38 cellular contexts compared by ENCODE assay signal in the genomic region with DNA sequence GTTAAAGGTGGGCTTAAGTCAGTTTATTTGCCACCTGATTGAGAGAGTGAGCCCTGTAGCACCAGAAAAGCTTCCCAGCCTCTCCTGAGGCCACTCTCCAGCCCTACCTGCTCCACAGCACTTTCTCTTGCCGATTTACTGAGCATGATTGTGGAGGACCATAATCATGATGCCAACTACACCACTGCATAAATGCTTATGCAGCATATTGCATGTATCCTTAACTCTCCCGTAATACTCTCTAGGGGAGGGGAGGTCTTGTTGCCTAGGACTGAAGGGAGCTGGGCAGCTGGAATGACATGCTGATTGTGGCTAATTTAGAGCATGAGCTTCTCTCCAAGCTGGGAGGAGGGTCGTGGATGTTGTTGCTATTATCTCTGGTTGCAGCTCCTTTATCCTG.
"Had no signal": no experiment of that assay in that cellular context is flagged by ENCODE, and none has a peak within 500 bp of the region (broad histone marks: within the 10 kb centered on the region; RNA-seq: fewer than 3 reads in every experiment).

No MANE protein-coding gene starts in this region.

- H3K27ac Mint-ChIP-seq: activated B cell treated with CpG ODN at 0.5 μM for 24 hours; activated CD4-positive, alpha-beta memory T cell treated with anti-CD3 and anti-CD28 coated beads for 36 hours; activated CD4-positive, alpha-beta T cell treated with anti-CD3 and anti-CD28 coated beads, Interleukin-2, amount 10 ng/mL, durations not matched to agents 24 days and 14 days; activated CD8-positive, alpha-beta T cell treated with anti-CD3 and anti-CD28 coated beads for 36 hours; activated naive CD4-positive, alpha-beta T cell treated with anti-CD3 and anti-CD28 coated beads for 36 hours; activated naive CD4-positive, alpha-beta T cell treated with anti-CD3 and anti-CD28 coated beads, Interleukin-2, amount 50 U/mL, for 72 hours; activated naive CD8-positive, alpha-beta T cell treated with anti-CD3 and anti-CD28 coated beads for 36 hours; activated T-cell treated with anti-CD3 and anti-CD28 coated beads, Interleukin-2, amount 50 U/mL, for 72 hours; activated T-helper 1 cell treated with anti-CD3 and anti-CD28 coated beads, Interleukin-12 subunit alpha, Interleukin-12 subunit beta, Interleukin-2, Interleukin-4 antibody, amounts not matched to agents 30 ng/mL and 10 ng/mL and 1 ng/mL, durations not matched to agents 14 hours and 24 hours and 36 hours; activated T-helper 17 cell treated with anti-CD3 and anti-CD28 coated beads, Interleukin-2, amount 50 U/mL, for 72 hours; T-helper 2 cell treated with Interferon-gamma antibody and Interleukin-4, amounts not matched to agents 5 μg/mL and 100 μg/mL, for 36 hours had no signal

- H3K27me3 ChIP-seq: adrenal gland, body of pancreas, brain microvascular endothelial cell, cardiac muscle cell had no signal

- H3K4me3 ChIP-seq: adrenal gland, body of pancreas, cardiac muscle cell had no signal

- H3K4me3 Mint-ChIP-seq: activated B cell treated with CpG ODN at 0.5 μM for 24 hours; activated CD4-positive, alpha-beta memory T cell treated with anti-CD3 and anti-CD28 coated beads for 36 hours; activated CD4-positive, alpha-beta T cell treated with anti-CD3 and anti-CD28 coated beads, Interleukin-2, amount 10 ng/mL, durations not matched to agents 24 days and 14 days; activated CD8-positive, alpha-beta T cell treated with anti-CD3 and anti-CD28 coated beads for 36 hours; activated naive CD4-positive, alpha-beta T cell treated with anti-CD3 and anti-CD28 coated beads for 36 hours; activated naive CD8-positive, alpha-beta T cell treated with anti-CD3 and anti-CD28 coated beads for 36 hours; activated T-cell treated with anti-CD3 and anti-CD28 coated beads, Interleukin-2, amount 50 U/mL, for 4 hours; activated T-cell treated with anti-CD3 and anti-CD28 coated beads, Interleukin-2, amount 50 U/mL, for 72 hours; activated T-helper 1 cell treated with anti-CD3 and anti-CD28 coated beads, Interleukin-12 subunit alpha, Interleukin-12 subunit beta, Interleukin-2, Interleukin-4 antibody, amounts not matched to agents 30 ng/mL and 10 ng/mL and 1 ng/mL, durations not matched to agents 14 hours and 24 hours and 36 hours; activated T-helper 17 cell treated with anti-CD3 and anti-CD28 coated beads, Interleukin-2, amount 50 U/mL, for 72 hours; central memory CD8-positive, alpha-beta T cell; T-helper 2 cell treated with Interferon-gamma antibody and Interleukin-4, amounts not matched to agents 5 μg/mL and 100 μg/mL, for 36 hours had no signal

- H3K27ac ChIP-seq: adrenal gland, body of pancreas, brain microvascular endothelial cell, cardiac muscle cell, VCaP had no signal

- H3K27me3 Mint-ChIP-seq: activated B cell treated with CpG ODN at 0.5 μM for 24 hours; activated CD4-positive, alpha-beta memory T cell treated with anti-CD3 and anti-CD28 coated beads for 36 hours; activated CD4-positive, alpha-beta T cell treated with anti-CD3 and anti-CD28 coated beads, Interleukin-2, amount 10 ng/mL, durations not matched to agents 24 days and 14 days; activated CD8-positive, alpha-beta T cell treated with anti-CD3 and anti-CD28 coated beads for 36 hours; activated naive CD8-positive, alpha-beta T cell treated with anti-CD3 and anti-CD28 coated beads for 36 hours; activated T-helper 17 cell treated with anti-CD3 and anti-CD28 coated beads, Interleukin-2, amount 50 U/mL, for 72 hours; central memory CD8-positive, alpha-beta T cell had no signal

- DNase-seq: activated B cell treated with CpG ODN at 0.5 μM for 24 hours; activated CD4-positive, alpha-beta memory T cell treated with anti-CD3 and anti-CD28 coated beads for 36 hours; activated CD4-positive, alpha-beta T cell treated with anti-CD3 and anti-CD28 coated beads for 4 hours; activated CD4-positive, alpha-beta T cell treated with anti-CD3 and anti-CD28 coated beads, Interleukin-2, amount 10 ng/mL, durations not matched to agents 24 days and 14 days; activated CD4-positive, alpha-beta T cell treated with anti-CD3 and anti-CD28 coated beads, Interleukin-2, amount 50 U/mL, for 1 hour; activated CD4-positive, alpha-beta T cell treated with anti-CD3 and anti-CD28 coated beads, Interleukin-2, amount 50 U/mL, for 4 hours; activated CD4-positive, CD25-positive, alpha-beta regulatory T cell treated with anti-CD3 and anti-CD28 coated beads, Interleukin-2, amount 50 U/mL, for 72 hours; activated CD8-positive, alpha-beta memory T cell treated with anti-CD3 and anti-CD28 coated beads, Interleukin-2, amount 50 U/mL, for 4 hours; activated CD8-positive, alpha-beta T cell treated with anti-CD3 and anti-CD28 coated beads for 36 hours; activated effector memory CD4-positive, alpha-beta T cell treated with anti-CD3 and anti-CD28 coated beads, Interleukin-2, amount 50 U/mL, for 16 hours; activated gamma-delta T cell treated with Interleukin-2 at 50 U/mL for 16 hours; activated naive CD4-positive, alpha-beta T cell; activated naive CD4-positive, alpha-beta T cell treated with anti-CD3 and anti-CD28 coated beads for 36 hours; activated naive CD4-positive, alpha-beta T cell treated with anti-CD3 and anti-CD28 coated beads, Interleukin-2, amount 50 U/mL, for 16 hours; activated naive CD8-positive, alpha-beta T cell treated with anti-CD3 and anti-CD28 coated beads for 36 hours; activated T-cell treated with anti-CD3 and anti-CD28 coated beads for 4 hours; activated T-cell treated with anti-CD3 and anti-CD28 coated beads, Interleukin-2, amount 50 U/mL, for 1 hour; activated T-cell treated with anti-CD3 and anti-CD28 coated beads, Interleukin-2, amount 50 U/mL, for 4 hours; activated T-cell treated with anti-CD3 and anti-CD28 coated beads, Interleukin-2, amount 50 U/mL, for 72 hours; adrenal gland; amniotic stem cell; aorta; body of pancreas; brain microvascular endothelial cell; caudate nucleus; cerebellar nuclear complex; T-helper 2 cell; T-helper 9 cell had no signal

- FAIRE-seq: astrocyte, bronchial epithelial cell, TTC549 had no signal

- H3K9me3 ChIP-seq: adrenal gland, body of pancreas had no signal

- ATAC-seq: activated CD8-positive, alpha-beta T cell treated with anti-CD3 and anti-CD28 coated beads for 36 hours; activated naive CD4-positive, alpha-beta T cell treated with anti-CD3 and anti-CD28 coated beads, Interleukin-2, amount 50 U/mL, for 72 hours; activated T-cell treated with anti-CD3 and anti-CD28 coated beads, Interleukin-2, amount 50 U/mL, for 4 hours; activated T-cell treated with anti-CD3 and anti-CD28 coated beads, Interleukin-2, amount 50 U/mL, for 72 hours; activated T-helper 17 cell treated with anti-CD3 and anti-CD28 coated beads, Interleukin-2, amount 50 U/mL, for 72 hours; body of pancreas had no signal

- H3K4me1 ChIP-seq: adrenal gland, body of pancreas had no signal

- H3K36me3 ChIP-seq: brain microvascular endothelial cell, cardiac muscle cell had no signal

- H3K4me1 Mint-ChIP-seq: activated B cell treated with CpG ODN at 0.5 μM for 24 hours; activated CD4-positive, alpha-beta T cell treated with anti-CD3 and anti-CD28 coated beads, Interleukin-2, amount 10 ng/mL, durations not matched to agents 24 days and 14 days; activated naive CD8-positive, alpha-beta T cell treated with anti-CD3 and anti-CD28 coated beads for 36 hours; activated T-helper 17 cell treated with anti-CD3 and anti-CD28 coated beads, Interleukin-2, amount 50 U/mL, for 72 hours; central memory CD8-positive, alpha-beta T cell had no signal
